33 cellular contexts compared by ENCODE assay signal in the genomic region with DNA sequence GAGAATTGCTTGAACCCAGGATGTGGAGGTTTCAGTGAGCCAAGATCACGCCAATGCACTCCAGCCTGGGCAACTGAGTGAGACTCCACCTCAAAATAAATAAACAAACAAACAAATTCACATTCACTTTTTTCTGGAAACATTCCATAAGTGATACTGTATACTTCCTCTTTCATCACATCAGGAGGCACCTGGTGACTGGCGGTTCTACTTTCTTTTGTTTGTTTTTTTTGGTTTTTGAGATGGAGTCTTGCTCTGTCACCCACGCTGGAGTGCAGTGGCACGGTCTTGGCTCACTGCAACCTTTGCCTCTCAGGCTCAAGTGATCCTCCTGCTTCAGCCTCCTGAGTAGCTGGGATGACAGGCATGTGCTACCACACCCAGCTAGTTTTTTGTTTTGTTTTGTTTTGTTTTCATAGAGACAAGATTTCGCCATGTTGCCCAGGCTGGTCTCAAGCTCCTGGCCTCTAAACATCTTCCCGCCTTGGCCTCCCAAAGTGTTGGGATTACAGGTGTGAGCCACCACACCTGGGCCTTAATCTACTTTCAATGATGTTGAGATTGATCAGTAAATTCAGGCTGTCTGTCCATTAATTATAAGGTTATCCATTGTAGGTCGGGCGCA. TPM values are rescaled to one million over a fixed set of nuclear protein-coding genes. Genes with fewer than 3 reads are reported as not detected.
"Had no signal": no experiment of that assay in that cellular context is flagged by ENCODE, and none has a peak within 500 bp of the region (broad histone marks: within the 10 kb centered on the region; RNA-seq: fewer than 3 reads in every experiment).

No MANE protein-coding gene starts in this region.

- H3K4me3 ChIP-seq: coronary artery, dorsolateral prefrontal cortex had no signal

- H3K27ac Mint-ChIP-seq: activated B cell treated with CpG ODN at 0.5 μM for 24 hours; activated CD8-positive, alpha-beta T cell treated with anti-CD3 and anti-CD28 coated beads for 36 hours; activated naive CD8-positive, alpha-beta T cell; activated T-helper 17 cell treated with anti-CD3 and anti-CD28 coated beads, Interleukin-2, amount 50 U/mL, for 72 hours; dendritic cell treated with granulocyte-macrophage colony-stimulating factor and Interleukin-4, amounts not matched to agents 40 ng/mL and 50 ng/mL, for 4 days; endodermal cell had no signal

- H3K4me3 Mint-ChIP-seq: activated B cell treated with CpG ODN at 0.5 μM for 24 hours; activated CD8-positive, alpha-beta T cell treated with anti-CD3 and anti-CD28 coated beads for 36 hours; activated naive CD8-positive, alpha-beta T cell; activated T-cell treated with anti-CD3 and anti-CD28 coated beads, Interleukin-2, amount 50 U/mL, for 4 hours; activated T-helper 17 cell treated with anti-CD3 and anti-CD28 coated beads, Interleukin-2, amount 50 U/mL, for 72 hours; central memory CD8-positive, alpha-beta T cell; dendritic cell treated with granulocyte-macrophage colony-stimulating factor and Interleukin-4, amounts not matched to agents 40 ng/mL and 50 ng/mL, for 4 days; endodermal cell had no signal

- ATAC-seq: activated CD4-positive, CD25-positive, alpha-beta regulatory T cell treated with anti-CD3 and anti-CD28 coated beads, Interleukin-2, amount 50 U/mL, for 24 hours; activated CD8-positive, alpha-beta T cell treated with anti-CD3 and anti-CD28 coated beads for 36 hours; activated T-cell treated with anti-CD3 and anti-CD28 coated beads, Interleukin-2, amount 50 U/mL, for 4 hours; activated T-helper 17 cell treated with anti-CD3 and anti-CD28 coated beads, Interleukin-2, amount 50 U/mL, for 72 hours; esophagus mucosa had no signal

- H3K9me3 Mint-ChIP-seq: activated B cell treated with CpG ODN at 0.5 μM for 24 hours; activated CD8-positive, alpha-beta T cell treated with anti-CD3 and anti-CD28 coated beads for 36 hours; activated T-cell treated with anti-CD3 and anti-CD28 coated beads, Interleukin-2, amount 50 U/mL, for 4 hours; activated T-helper 17 cell treated with anti-CD3 and anti-CD28 coated beads, Interleukin-2, amount 50 U/mL, for 72 hours; central memory CD8-positive, alpha-beta T cell; dendritic cell treated with granulocyte-macrophage colony-stimulating factor and Interleukin-4, amounts not matched to agents 40 ng/mL and 50 ng/mL, for 4 days; endodermal cell had no signal

- H3K27ac ChIP-seq: brain microvascular endothelial cell, coronary artery, dorsolateral prefrontal cortex, WERI-Rb-1 had no signal

- DNase-seq: activated B cell treated with CpG ODN at 0.5 μM for 24 hours; activated CD4-positive, alpha-beta T cell treated with anti-CD3 and anti-CD28 coated beads for 48 hours; activated CD4-positive, alpha-beta T cell treated with anti-CD3 and anti-CD28 coated beads, Interleukin-2, amount 50 U/mL, for 1 hour; activated CD4-positive, alpha-beta T cell treated with anti-CD3 and anti-CD28 coated beads, Interleukin-2, amount 50 U/mL, for 48 hours; activated CD8-positive, alpha-beta memory T cell treated with anti-CD3 and anti-CD28 coated beads for 24 hours; activated CD8-positive, alpha-beta T cell treated with anti-CD3 and anti-CD28 coated beads for 36 hours; activated effector memory CD4-positive, alpha-beta T cell treated with Interleukin-2 at 50 U/mL for 16 hours; activated gamma-delta T cell treated with Interleukin-2 at 50 U/mL for 16 hours; activated naive CD4-positive, alpha-beta T cell treated with anti-CD3 and anti-CD28 coated beads, Interleukin-2, amount 50 U/mL, for 16 hours; activated naive CD4-positive, alpha-beta T cell treated with Interleukin-2 at 50 U/mL for 16 hours; activated T-cell treated with anti-CD3 and anti-CD28 coated beads, Interleukin-2, amount 50 U/mL, for 4 hours; amniotic stem cell; anterior cingulate cortex; brain microvascular endothelial cell; effector memory CD4-positive, alpha-beta T cell; endodermal cell; foreskin fibroblast; head of caudate nucleus; T1000; WERI-Rb-1 had no signal

- H3K36me3 ChIP-seq: brain microvascular endothelial cell, WERI-Rb-1 had no signal

- H3K36me3 Mint-ChIP-seq: activated naive CD8-positive, alpha-beta T cell had no signal

- FAIRE-seq: astrocyte, bronchial epithelial cell, frontal cortex had no signal

RNA-seq across cellular contexts. Expression of a gene that starts 10.7 kb away (rescaled TPM):
- total RNA-seq: activated B cell treated with CpG ODN at 0.5 μM for 24 hours; activated CD8-positive, alpha-beta T cell treated with anti-CD3 and anti-CD28 coated beads for 36 hours; activated T-cell treated with anti-CD3 and anti-CD28 coated beads, Interleukin-2, amount 50 U/mL, for 4 hours; astrocyte; epithelial cell of proximal tubule; esophagus mucosa; T-helper 2 cell treated with Interferon-gamma antibody and Interleukin-4, amounts not matched to agents 100 ng/mL and 5 ng/mL, for 36 hours had no signal

RNA-seq across cellular contexts. Expression of a gene that starts 12.0 kb away (rescaled TPM):
- total RNA-seq: activated CD8-positive, alpha-beta T cell treated with anti-CD3 and anti-CD28 coated beads for 36 hours; activated T-cell treated with anti-CD3 and anti-CD28 coated beads, Interleukin-2, amount 50 U/mL, for 4 hours; activated T-helper 17 cell treated with anti-CD3 and anti-CD28 coated beads, Interleukin-2, amount 50 U/mL, for 72 hours; bronchial epithelial cell; epithelial cell of proximal tubule; esophagus mucosa; T-helper 2 cell treated with Interferon-gamma antibody and Interleukin-4, amounts not matched to agents 100 ng/mL and 5 ng/mL, for 36 hours had no signal

RNA-seq across cellular contexts. Expression of a gene that starts 47.3 kb away (rescaled TPM):
- total RNA-seq: activated B cell treated with CpG ODN at 0.5 μM for 24 hours; activated CD8-positive, alpha-beta T cell treated with anti-CD3 and anti-CD28 coated beads for 36 hours; T-helper 2 cell treated with Interferon-gamma antibody and Interleukin-4, amounts not matched to agents 100 ng/mL and 5 ng/mL, for 36 hours had no signal
